Comparison of ENCODE assay signal across 19 cellular contexts in the genomic region with DNA sequence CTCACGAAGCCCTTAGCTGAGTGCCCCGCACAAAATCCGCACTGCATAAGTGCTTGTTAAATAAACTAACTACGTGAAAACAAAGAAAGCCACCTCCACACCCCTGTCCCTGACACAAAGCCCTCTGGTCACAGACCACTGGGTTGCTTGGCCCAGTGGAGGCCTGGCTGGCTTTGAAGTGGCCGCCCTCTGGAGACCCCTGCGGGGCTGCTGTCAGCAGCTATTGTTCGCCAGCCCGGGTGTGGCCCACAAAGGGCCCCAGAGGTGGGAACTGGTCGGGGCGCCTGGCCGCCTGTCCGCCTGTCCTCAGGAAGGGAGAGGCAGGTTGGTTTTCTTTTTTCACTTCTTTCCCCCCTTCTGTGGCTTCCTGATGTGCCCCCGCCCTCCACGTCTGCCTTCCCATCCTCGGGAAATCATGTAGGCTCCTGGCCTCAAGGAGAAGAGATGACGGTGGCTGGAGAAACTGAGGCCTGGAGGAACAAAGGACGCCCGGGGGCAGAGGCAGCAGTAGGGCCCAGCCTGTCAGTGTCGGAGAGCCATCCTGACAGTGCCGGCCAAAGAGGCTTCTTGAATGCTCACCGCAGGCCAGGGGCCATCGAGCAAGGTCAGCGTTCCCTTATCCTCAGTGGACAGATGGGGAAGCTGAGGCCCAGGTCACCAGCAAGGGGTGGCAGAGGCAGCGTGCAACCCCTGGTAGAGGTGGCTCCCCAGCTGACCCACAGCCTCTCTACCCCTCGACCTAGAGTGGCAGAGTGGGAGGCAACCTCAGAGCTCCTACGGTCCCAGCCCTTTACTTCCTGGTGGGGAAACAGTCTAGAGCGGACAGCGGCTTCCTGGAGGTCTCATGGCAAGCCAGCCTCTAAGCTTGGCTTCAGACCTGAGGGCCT.
DNase-seq lines count a peak whose midpoint lies in the region; ATAC-seq and TF ChIP-seq lines count a peak whose summit lies in the region.
"Had no signal": no experiment of that assay in that cellular context is flagged by ENCODE, and none has a peak within 500 bp of the region (broad histone marks: within the 10 kb centered on the region; RNA-seq: fewer than 3 reads in every experiment).

No MANE protein-coding gene starts in this region.

- peak overlapping the region; percentile 20 for H3K27ac Mint-ChIP-seq in activated CD8-positive, alpha-beta memory T cell treated with anti-CD3 and anti-CD28 coated beads, Interleukin-2, amount 10 ng/mL, durations not matched to agents 7 days and 5 days
- H3K27ac Mint-ChIP-seq in endodermal cell = peak overlapping the region; percentile 64

- CTCF ChIA-PET in activated CD8-positive, alpha-beta memory T cell treated with anti-CD3 and anti-CD28 coated beads, Interleukin-2, amount 10 ng/mL, durations not matched to agents 7 days and 5 days (lab: Charles Lee) = interaction anchor here (1.1 to 3.5 kb wide), 4 partner anchors 28 to 64 kb away, joined by 3 to 12 read pairs (median 4); partner anchors contain the start of gene SLC6A6

- H3K9me3 ChIP-seq in endodermal cell (ENCODE audit: control insufficient read depth, low read length) = no peaks in the 10 kb centered on the region
- no peaks in the 10 kb centered on the region for H3K9me3 ChIP-seq in smooth muscle cell (replicated peaks; ENCODE audit: low read depth)
- H3K9me3 ChIP-seq: colonic mucosa had no signal

- WGBS in endodermal cell (ENCODE audit: insufficient coverage in 1 of 2, insufficient read length in 1 of 2), 2 experiments = 50 to 72% methylated on average over 11 to 28 of the region's 28 CpGs
- 75% methylated on average over 25 of the region's 28 CpGs for WGBS in smooth muscle cell (ENCODE audit: low lambda C conversion rate)

- H3K36me3 Mint-ChIP-seq in activated CD8-positive, alpha-beta memory T cell treated with anti-CD3 and anti-CD28 coated beads, Interleukin-2, amount 10 ng/mL, durations not matched to agents 7 days and 5 days = peaks cover 13% of the 10 kb centered on the region
- peaks cover 24% of the 10 kb centered on the region for H3K36me3 Mint-ChIP-seq in endodermal cell (ENCODE audit: low read depth)

- no peak for ATAC-seq in activated CD8-positive, alpha-beta memory T cell treated with anti-CD3 and anti-CD28 coated beads, Interleukin-2, amount 10 ng/mL, durations not matched to agents 7 days and 5 days
- no peak for ATAC-seq in GM21529 (IDR thresholded peaks at IDR 0.05; ENCODE audit: unreplicated experiment)
- ATAC-seq: naive thymus-derived CD8-positive, alpha-beta T cell; SK-N-SH treated with all-trans-retinoic acid at 6 μM for 48 hours had no signal

- no peaks in the 10 kb centered on the region for H4K20me1 ChIP-seq in smooth muscle cell (ENCODE audit: low read depth)

- H3K27me3 Mint-ChIP-seq in activated CD8-positive, alpha-beta memory T cell treated with anti-CD3 and anti-CD28 coated beads, Interleukin-2, amount 10 ng/mL, durations not matched to agents 7 days and 5 days = no peaks in the 10 kb centered on the region
- H3K27me3 Mint-ChIP-seq in endodermal cell (ENCODE audit: insufficient read depth) = no peaks in the 10 kb centered on the region
- H3K27me3 Mint-ChIP-seq: activated CD8-positive, alpha-beta T cell treated with anti-CD3 and anti-CD28 coated beads for 36 hours; CD8-positive, alpha-beta memory T cell; naive thymus-derived CD8-positive, alpha-beta T cell had no signal

- H3K36me3 ChIP-seq in endodermal cell (ENCODE audit: control insufficient read depth, insufficient read depth, low read length) = peaks cover 16% of the 10 kb centered on the region
- H3K36me3 ChIP-seq in smooth muscle cell (ENCODE audit: low read depth) = no peaks in the 10 kb centered on the region
- H3K36me3 ChIP-seq: colonic mucosa had no signal

- H3K4me3 Mint-ChIP-seq in activated CD8-positive, alpha-beta memory T cell treated with anti-CD3 and anti-CD28 coated beads, Interleukin-2, amount 10 ng/mL, durations not matched to agents 7 days and 5 days = no peak overlapping the region
- H3K4me3 Mint-ChIP-seq in endodermal cell = peak overlapping the region; percentile 6
- H3K4me3 Mint-ChIP-seq: activated CD8-positive, alpha-beta T cell treated with anti-CD3 and anti-CD28 coated beads for 36 hours; CD8-positive, alpha-beta memory T cell; immature natural killer cell; naive thymus-derived CD8-positive, alpha-beta T cell had no signal

- no peaks in the 10 kb centered on the region for H3K79me2 ChIP-seq in smooth muscle cell (ENCODE audit: low read depth)

- no peak for DNase-seq in activated CD8-positive, alpha-beta memory T cell treated with anti-CD3 and anti-CD28 coated beads, Interleukin-2, amount 10 ng/mL, durations not matched to agents 7 days and 5 days
- DNase-seq in activated CD8-positive, alpha-beta memory T cell treated with anti-CD3 and anti-CD28 coated beads, Interleukin-2, amount 50 U/mL, for 4 hours = no peak
- peak; percentile 71 for DNase-seq in NCI-H146 (lab: John Stamatoyannopoulos, UW)
- peak; percentile 93 for DNase-seq in endodermal cell
- DNase-seq in smooth muscle cell (lab: John Stamatoyannopoulos, UW; ENCODE audit: unreplicated experiment) = no peak
- no peak for DNase-seq in NCI-H1694 treated with DMSO at 0.1 percent for 48 hours (lab: John Stamatoyannopoulos, UW)
- DNase-seq in SKM-1 (lab: John Stamatoyannopoulos, UW; ENCODE audit: unreplicated experiment) = no peak
- DNase-seq: activated gamma-delta T cell; CD8-positive, alpha-beta memory T cell; colonic mucosa; immature natural killer cell; naive thymus-derived CD8-positive, alpha-beta T cell; NCI-H2029; NCI-H526 had no signal

- no peak overlapping the region for H3K4me2 ChIP-seq in smooth muscle cell

- H3K4me1 ChIP-seq in endodermal cell (ENCODE audit: control insufficient read depth, insufficient read depth, low read length) (peaks cover 13% of the 10 kb centered on the region), smooth muscle cell (ENCODE audit: low read depth) (peaks cover 8% of the 10 kb centered on the region)
- H3K4me1 ChIP-seq: colonic mucosa had no signal

- no peak overlapping the region for H2AFZ ChIP-seq in smooth muscle cell (ENCODE audit: low read depth)

- H3K9ac ChIP-seq in endodermal cell (ENCODE audit: extremely low read depth, low read length, poor library complexity, severe bottlenecking) (no peak overlapping the region), smooth muscle cell (ENCODE audit: low read depth) (peak overlapping the region; percentile 51)

- H3K4me3 ChIP-seq in endodermal cell (ENCODE audit: low read length) (no peak overlapping the region), smooth muscle cell (no peak overlapping the region)
- H3K4me3 ChIP-seq: colonic mucosa, lung had no signal

- no peaks in the 10 kb centered on the region for H3K9me3 Mint-ChIP-seq in activated CD8-positive, alpha-beta memory T cell treated with anti-CD3 and anti-CD28 coated beads, Interleukin-2, amount 10 ng/mL, durations not matched to agents 7 days and 5 days (ENCODE audit: low read depth)
- no peaks in the 10 kb centered on the region for H3K9me3 Mint-ChIP-seq in endodermal cell
- H3K9me3 Mint-ChIP-seq: activated CD8-positive, alpha-beta T cell treated with anti-CD3 and anti-CD28 coated beads for 36 hours; CD8-positive, alpha-beta memory T cell; immature natural killer cell; naive thymus-derived CD8-positive, alpha-beta T cell had no signal

- peaks cover 18% of the 10 kb centered on the region for H3K4me1 Mint-ChIP-seq in activated CD8-positive, alpha-beta memory T cell treated with anti-CD3 and anti-CD28 coated beads, Interleukin-2, amount 10 ng/mL, durations not matched to agents 7 days and 5 days
- H3K4me1 Mint-ChIP-seq in endodermal cell = peaks cover 45% of the 10 kb centered on the region

- H3F3A ChIP-seq in smooth muscle cell (ENCODE audit: low read depth) = no peaks in the 10 kb centered on the region

- no peaks in the 10 kb centered on the region for H3K27me3 ChIP-seq in endodermal cell (ENCODE audit: control insufficient read depth, insufficient read depth, low read length, poor library complexity, severe bottlenecking)
- no peaks in the 10 kb centered on the region for H3K27me3 ChIP-seq in smooth muscle cell (ENCODE audit: low read depth)
- H3K27me3 ChIP-seq: colonic mucosa had no signal

- H3K27ac ChIP-seq in endodermal cell (ENCODE audit: low read depth, low read length) (peak overlapping the region; percentile 45), smooth muscle cell (ENCODE audit: low read depth) (peak overlapping the region; percentile 80)
- H3K27ac ChIP-seq: colonic mucosa, epithelial cell of prostate had no signal

- TF ChIP-seq CTCF in endodermal cell (conservative IDR thresholded peaks at IDR 0.05) (no peak), smooth muscle cell (IDR thresholded peaks at IDR 0.05; ENCODE audit: borderline replicate concordance, insufficient read depth, poor library complexity, severe bottlenecking) (no peak)

Comparison
In these comparisons a context has a peak if more than half of its experiments do, and no peak if none do; other contexts are left out.
1. DNase-seq: peak in NCI-H146 (single experiment) and endodermal cell (single experiment); none in activated CD8-positive, alpha-beta memory T cell treated with anti-CD3 and anti-CD28 coated beads, Interleukin-2, amount 10 ng/mL, durations not matched to agents 7 days and 5 days (single experiment), activated CD8-positive, alpha-beta memory T cell treated with anti-CD3 and anti-CD28 coated beads, Interleukin-2, amount 50 U/mL, for 4 hours (single experiment), smooth muscle cell (single experiment), NCI-H1694 treated with DMSO at 0.1 percent for 48 hours (single experiment) and SKM-1 (single experiment).